ENCODE assay signal across 1 cellular context in the genomic region with DNA sequence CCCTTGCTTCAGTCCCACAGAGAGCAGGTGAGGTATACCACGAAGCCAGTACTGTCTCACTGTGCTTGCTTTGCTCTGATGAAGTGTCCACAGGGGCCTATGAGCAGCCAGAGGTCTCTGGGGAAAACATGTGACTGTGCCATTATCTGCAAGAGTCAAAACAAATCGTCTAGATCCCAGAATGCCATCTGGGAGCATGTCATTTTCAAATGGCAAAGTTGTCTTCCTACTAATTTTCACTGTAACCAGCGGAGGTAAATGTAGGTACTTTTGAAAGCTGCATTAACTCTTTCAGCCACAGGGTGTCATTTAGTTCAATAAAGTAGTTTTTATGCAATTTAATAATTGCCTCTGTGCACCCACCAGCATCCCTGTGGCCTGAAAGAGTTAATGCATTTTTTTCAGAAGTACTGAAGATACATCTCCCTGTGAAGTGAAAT.
TF ChIP-seq lines count a peak whose summit lies in the region.

No MANE protein-coding gene starts in this region.

TF ChIP-seq in WTC11, 78 proteins besides CTCF, POLR2A, EP300 and RAD21 (continued from another document):
- TF ChIP-seq, protein P1, sequence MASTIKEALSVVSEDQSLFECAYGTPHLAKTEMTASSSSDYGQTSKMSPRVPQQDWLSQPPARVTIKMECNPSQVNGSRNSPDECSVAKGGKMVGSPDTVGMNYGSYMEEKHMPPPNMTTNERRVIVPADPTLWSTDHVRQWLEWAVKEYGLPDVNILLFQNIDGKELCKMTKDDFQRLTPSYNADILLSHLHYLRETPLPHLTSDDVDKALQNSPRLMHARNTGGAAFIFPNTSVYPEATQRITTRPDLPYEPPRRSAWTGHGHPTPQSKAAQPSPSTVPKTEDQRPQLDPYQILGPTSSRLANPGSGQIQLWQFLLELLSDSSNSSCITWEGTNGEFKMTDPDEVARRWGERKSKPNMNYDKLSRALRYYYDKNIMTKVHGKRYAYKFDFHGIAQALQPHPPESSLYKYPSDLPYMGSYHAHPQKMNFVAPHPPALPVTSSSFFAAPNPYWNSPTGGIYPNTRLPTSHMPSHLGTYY (CRISPR knock-in tag; IDR thresholded peaks at IDR 0.05) = no peak
- no peak for TF ChIP-seq ZNF396 (CRISPR knock-in tag; IDR thresholded peaks at IDR 0.05; ENCODE audit: borderline replicate concordance)
- TF ChIP-seq ZNF232 (CRISPR knock-in tag; IDR thresholded peaks at IDR 0.05) = no peak
- TF ChIP-seq, protein P2, sequence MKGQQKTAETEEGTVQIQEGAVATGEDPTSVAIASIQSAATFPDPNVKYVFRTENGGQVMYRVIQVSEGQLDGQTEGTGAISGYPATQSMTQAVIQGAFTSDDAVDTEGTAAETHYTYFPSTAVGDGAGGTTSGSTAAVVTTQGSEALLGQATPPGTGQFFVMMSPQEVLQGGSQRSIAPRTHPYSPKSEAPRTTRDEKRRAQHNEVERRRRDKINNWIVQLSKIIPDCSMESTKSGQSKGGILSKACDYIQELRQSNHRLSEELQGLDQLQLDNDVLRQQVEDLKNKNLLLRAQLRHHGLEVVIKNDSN (CRISPR knock-in tag; IDR thresholded peaks at IDR 0.05) = no peak
- TF ChIP-seq, protein P3, sequence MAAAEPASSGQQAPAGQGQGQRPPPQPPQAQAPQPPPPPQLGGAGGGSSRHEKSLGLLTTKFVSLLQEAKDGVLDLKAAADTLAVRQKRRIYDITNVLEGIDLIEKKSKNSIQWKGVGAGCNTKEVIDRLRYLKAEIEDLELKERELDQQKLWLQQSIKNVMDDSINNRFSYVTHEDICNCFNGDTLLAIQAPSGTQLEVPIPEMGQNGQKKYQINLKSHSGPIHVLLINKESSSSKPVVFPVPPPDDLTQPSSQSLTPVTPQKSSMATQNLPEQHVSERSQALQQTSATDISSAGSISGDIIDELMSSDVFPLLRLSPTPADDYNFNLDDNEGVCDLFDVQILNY (CRISPR knock-in tag; IDR thresholded peaks at IDR 0.05) = no peak
- TF ChIP-seq TEAD1 (CRISPR knock-in tag; IDR thresholded peaks at IDR 0.05) = no peak
- no peak for TF ChIP-seq ZNF512 (CRISPR knock-in tag; IDR thresholded peaks at IDR 0.05; ENCODE audit: borderline replicate concordance)
- TF ChIP-seq SMAD4 (CRISPR knock-in tag; IDR thresholded peaks at IDR 0.05) = no peak
- TF ChIP-seq NR1H2 (CRISPR knock-in tag; IDR thresholded peaks at IDR 0.05) = no peak
TF ChIP-seq in WTC11: peak in this region for 0.
